12 cellular contexts compared by ENCODE assay signal in genomic region chr14:21257395-21258193, GRCh38. TPM values are rescaled to one million over a fixed set of nuclear protein-coding genes. Genes with fewer than 3 reads are reported as not detected.
A peak's percentile ranks its signal among the peaks of the same experiment; 100 is the strongest.
DNase-seq lines count a peak whose midpoint lies in the region; ATAC-seq and TF ChIP-seq lines count a peak whose summit lies in the region.
"Had no signal": no experiment of that assay in that cellular context is flagged by ENCODE, and none has a peak within 500 bp of the region (broad histone marks: within the 10 kb centered on the region; RNA-seq: fewer than 3 reads in every experiment).

No MANE protein-coding gene starts in this region.

- no peak overlapping the region for H3K4me3 ChIP-seq in adrenal gland
- H3K4me3 ChIP-seq in naive thymus-derived CD4-positive, alpha-beta T cell (ENCODE audit: low read length): peak overlapping the region; percentile 22

- no peaks in the 10 kb centered on the region; the same call in 1 of the 2 replicates for H3K27me3 Mint-ChIP-seq in HFFc6 (ENCODE audit: insufficient read depth)
- no peaks in the 10 kb centered on the region for H3K27me3 Mint-ChIP-seq in naive thymus-derived CD4-positive, alpha-beta T cell

- no peak for TF ChIP-seq POLR2A in adrenal gland (IDR thresholded peaks at IDR 0.05)

- CTCF ChIA-PET in naive thymus-derived CD4-positive, alpha-beta T cell (lab: Charles Lee): interaction anchor here (0.6 kb wide), 1 partner anchor 645 kb away, joined by 3 read pairs; no protein-coding TSS in a partner anchor
- CTCF ChIA-PET in RWPE1 (lab: Yijun Ruan, JAX): interaction anchor here (0.6 kb wide), 1 partner anchor 13 kb away, joined by 4 read pairs; no protein-coding TSS in a partner anchor

- peaks cover 53% of the 10 kb centered on the region for H3K36me3 Mint-ChIP-seq in HFFc6 (ENCODE audit: low read depth)
- peaks cover 7 to 46% (median 38%) of the 10 kb centered on the region in 5 donors for H3K36me3 Mint-ChIP-seq in naive thymus-derived CD4-positive, alpha-beta T cell

- no peaks in the 10 kb centered on the region for H3K9me3 ChIP-seq in adrenal gland (replicated peaks in 1 of 3)
- H3K9me3 ChIP-seq in naive thymus-derived CD4-positive, alpha-beta T cell (ENCODE audit: control insufficient read depth in 2 of 3, low read length in 3 of 3): no peaks in the 10 kb centered on the region

- POLR2A ChIA-PET in naive thymus-derived CD4-positive, alpha-beta T cell (lab: Charles Lee): interaction anchor here (0.6 to 5.1 kb wide), 6 partner anchors 8 to 1308 kb away, joined by 3 to 75 read pairs (median 5); no protein-coding TSS in a partner anchor
- POLR2A ChIA-PET in RWPE1 (lab: Yijun Ruan, JAX; ENCODE audit: low non-redundant PET): no interaction called here

- peaks cover 0 to 72% of the 10 kb centered on the region in 2 donors for H3K36me3 ChIP-seq in adrenal gland (replicated peaks in 1 of 2)
- H3K36me3 ChIP-seq in naive thymus-derived CD4-positive, alpha-beta T cell (ENCODE audit: control insufficient read depth in 2 of 3, insufficient read depth in 3 of 3, low read length in 3 of 3): peaks cover 11 to 58% (median 17%) of the 10 kb centered on the region in 3 experiments

- peak overlapping the region in 1 of 5 donors; percentile 29 for H3K27ac ChIP-seq in adrenal gland
- peak overlapping the region; percentile 10 for H3K27ac ChIP-seq in naive thymus-derived CD4-positive, alpha-beta T cell (ENCODE audit: low read depth, low read length)
- no peak overlapping the region for H3K27ac ChIP-seq in RWPE1

- intact Hi-C loops in adrenal gland (cut with DNase I): no loop called here
- intact Hi-C loops in naive thymus-derived CD4-positive, alpha-beta T cell (cut with micrococcal nuclease): loop anchor here in 1 of 2 donors (2.0 kb wide), 1 partner anchor 17 kb away; no protein-coding TSS in a partner anchor

- DNase-seq in CD1c-positive myeloid dendritic cell (ENCODE audit: extremely low spot score) (peak; percentile 23), HFFc6 (no peak), adrenal gland (peak in 5 of 7 donors; percentile 50 to 73 (median 63)), RWPE1 (ENCODE audit: low spot score) (no peak)
- DNase-seq in naive thymus-derived CD4-positive, alpha-beta T cell: no peak
- DNase-seq: NCI-H2081, small intestine, T1000 had no signal

- no peaks in the 10 kb centered on the region for H3K9me3 Mint-ChIP-seq in HFFc6
- peaks cover 0 to 2% (median 0%) of the 10 kb centered on the region in 11 donors for H3K9me3 Mint-ChIP-seq in naive thymus-derived CD4-positive, alpha-beta T cell

- TF ChIP-seq CTCF in HFFc6 (IDR thresholded peaks at IDR 0.05): no peak
- TF ChIP-seq CTCF in adrenal gland (IDR thresholded peaks at IDR 0.05): no peak
- TF ChIP-seq CTCF in RWPE1 (conservative IDR thresholded peaks at IDR 0.05; ENCODE audit: low read depth): no peak

- ATAC-seq in naive thymus-derived CD4-positive, alpha-beta T cell: peak; percentile 30
- ATAC-seq in GM21529 (IDR thresholded peaks at IDR 0.05; ENCODE audit: unreplicated experiment) (no peak), GM21423 (IDR thresholded peaks at IDR 0.05; ENCODE audit: unreplicated experiment) (no peak), GM19463 (IDR thresholded peaks at IDR 0.05; ENCODE audit: unreplicated experiment) (no peak)

- H3K4me3 Mint-ChIP-seq in HFFc6: peak overlapping the region; percentile 36; the same call in 1 of the 2 replicates
- peak overlapping the region; percentile 64 to 79 (median 70) for H3K4me3 Mint-ChIP-seq in naive thymus-derived CD4-positive, alpha-beta T cell

- H3K4me1 ChIP-seq in adrenal gland (replicated peaks in 1 of 2): peaks cover 42 to 77% of the 10 kb centered on the region in 2 donors
- peaks cover 60 to 61% of the 10 kb centered on the region in 2 donors for H3K4me1 ChIP-seq in naive thymus-derived CD4-positive, alpha-beta T cell (ENCODE audit: control insufficient read depth in 2 of 2, insufficient read depth in 2 of 2, low read length in 2 of 2)

- peak overlapping the region; percentile 64 for H3K27ac Mint-ChIP-seq in HFFc6
- peak overlapping the region in 8 of 9 donors; percentile 44 to 84 (median 62) for H3K27ac Mint-ChIP-seq in naive thymus-derived CD4-positive, alpha-beta T cell

- WGBS in adrenal gland, 4 donors: 50 to 57% (median 53%) methylated on average over 12 of the region's 12 CpGs

- H3K4me1 Mint-ChIP-seq in HFFc6 (ENCODE audit: low read depth): peaks cover 64% of the 10 kb centered on the region
- peaks cover 53 to 84% (median 68%) of the 10 kb centered on the region in 7 donors for H3K4me1 Mint-ChIP-seq in naive thymus-derived CD4-positive, alpha-beta T cell

- no peaks in the 10 kb centered on the region for H3K27me3 ChIP-seq in adrenal gland
- H3K27me3 ChIP-seq in naive thymus-derived CD4-positive, alpha-beta T cell (ENCODE audit: control insufficient read depth in 2 of 2, insufficient read depth in 2 of 2, low read length in 2 of 2): no peaks in the 10 kb centered on the region

RNA-seq across cellular contexts. Expression of gene HNRNPC, which starts 11.6 kb away (rescaled TPM):
- 100 to 1,000 TPM; 528 to 684 (median 604) TPM for total RNA-seq in HFFc6 (2021; fragmentation: NEBNext Ultra II Directional; extraction: Animal tissue kit (Norgen Biotek cat#: 25700))
- total RNA-seq in adrenal gland: 100 to 1,000 TPM; 399 to 615 (median 503) TPM
- polyA plus RNA-seq in adrenal gland: 100 to 1,000 TPM; 832 to 905 (median 866) TPM
- total RNA-seq in naive thymus-derived CD4-positive, alpha-beta T cell: 100 to 1,000 TPM; 469 to 687 (median 532) TPM
- 100 to 1,000 TPM; 842 to 895 TPM for polyA plus RNA-seq in naive thymus-derived CD4-positive, alpha-beta T cell

RNA-seq across cellular contexts. Expression of gene RPGRIP1, which starts 22.3 kb away (rescaled TPM):
- total RNA-seq in HFFc6 (2021; fragmentation: NEBNext Ultra II Directional; extraction: Animal tissue kit (Norgen Biotek cat#: 25700)): not detected
- total RNA-seq in adrenal gland: 1 to 10 TPM in 4 of 8 donors, under 1 TPM in 2, not detected in 2; 0.27 to 1.6 (median 1.1) TPM
- polyA plus RNA-seq in adrenal gland: under 1 TPM in 2 of 3 donors, not detected in 1; 0.10 to 0.24 TPM
- total RNA-seq in naive thymus-derived CD4-positive, alpha-beta T cell: 1 to 10 TPM in 1 of 5 experiments, under 1 TPM in 1, not detected in 3; 0.24 to 1.5 TPM
- not detected for polyA plus RNA-seq in naive thymus-derived CD4-positive, alpha-beta T cell
- total RNA-seq: temporal lobe had no signal

Comparison
In these comparisons a context has a peak if more than half of its experiments do, and no peak if none do; other contexts are left out.
1. DNase-seq: peak in CD1c-positive myeloid dendritic cell (single experiment) and adrenal gland (5 of 7); none in HFFc6 (single experiment), naive thymus-derived CD4-positive, alpha-beta T cell (0 of 9) and RWPE1 (single experiment).